ENCODE assay signal across 12 cellular contexts in the genomic region with DNA sequence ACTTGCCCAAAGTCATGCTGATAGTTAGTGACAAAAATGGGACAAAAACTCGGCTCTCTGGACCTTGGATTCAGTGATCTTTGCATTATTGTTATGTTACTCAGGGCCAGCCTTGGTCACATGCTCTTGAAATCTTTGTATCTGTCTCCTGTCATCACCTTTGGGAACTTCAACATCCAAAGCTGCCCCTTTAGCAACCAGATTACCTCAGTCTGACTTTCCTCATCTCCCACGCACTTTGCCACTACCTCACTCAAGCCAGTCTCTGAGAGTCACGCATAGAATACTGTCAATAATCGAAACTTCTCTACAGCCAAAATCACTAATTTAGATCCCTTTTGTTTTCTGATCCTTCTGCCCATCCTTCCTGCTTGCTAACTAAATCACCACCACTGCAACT.
"Had no signal": no experiment of that assay in that cellular context is flagged by ENCODE, and none has a peak within 500 bp of the region (broad histone marks: within the 10 kb centered on the region; RNA-seq: fewer than 3 reads in every experiment).

No MANE protein-coding gene starts in this region.

- ATAC-seq: gastroesophageal sphincter, T-helper 17 cell had no signal

- H3K9me3 ChIP-seq: adrenal gland, esophagus muscularis mucosa, gastroesophageal sphincter, ovary, stomach, thoracic aorta had no signal

- H3K27me3 ChIP-seq: adrenal gland, esophagus muscularis mucosa, gastroesophageal sphincter, ovary, stomach had no signal

- H3K36me3 ChIP-seq: adrenal gland, esophagus muscularis mucosa, gastroesophageal sphincter, ovary, stomach, thoracic aorta had no signal

- H3K4me1 ChIP-seq: adrenal gland, stomach had no signal

- H3K27ac ChIP-seq: adrenal gland, esophagus muscularis mucosa, gastroesophageal sphincter, ovary, stomach, thoracic aorta had no signal

- H3K4me3 ChIP-seq: adrenal gland, esophagus muscularis mucosa, gastroesophageal sphincter, ovary, stomach, thoracic aorta had no signal

- DNase-seq: activated B cell treated with CpG ODN at 0.5 μM for 24 hours; activated CD4-positive, alpha-beta T cell treated with anti-CD3 and anti-CD28 coated beads, Interleukin-2, amount 10 ng/mL, durations not matched to agents 7 days and 5 days; activated naive CD4-positive, alpha-beta T cell treated with anti-CD3 and anti-CD28 coated beads, Interleukin-2, amount 50 U/mL, for 16 hours; activated T-cell treated with anti-CD3 and anti-CD28 coated beads, Interleukin-2, amount 50 U/mL, for 1 hour; adrenal gland; mesendoderm; ovary; stomach; T-helper 17 cell had no signal
